Comparison of ENCODE assay signal across 8 cellular contexts in genomic region chr4:1010522-1011021, GRCh38. TPM values are rescaled to one million over a fixed set of nuclear protein-coding genes. Genes with fewer than 3 reads are reported as not detected.
DNase-seq lines count a peak whose midpoint lies in the region; ATAC-seq and TF ChIP-seq lines count a peak whose summit lies in the region.

No MANE protein-coding gene starts in this region.

- TF ChIP-seq EP300 in neural cell (conservative IDR thresholded peaks at IDR 0.05; ENCODE audit: poor library complexity, severe bottlenecking) (no peak), suprapubic skin (IDR thresholded peaks at IDR 0.05) (no peak)

- no peak overlapping the region for H3K9ac ChIP-seq in neural cell (ENCODE audit: low read length)

- H3K27me3 ChIP-seq in neural cell (ENCODE audit: insufficient read depth, low read depth, low read length) (peaks cover 37% of the 10 kb centered on the region), suprapubic skin (peaks cover 19% of the 10 kb centered on the region)

- 1% methylated on average over 23 of the region's 28 CpGs for WGBS in suprapubic skin

- TF ChIP-seq RAD21 in neural cell (conservative IDR thresholded peaks at IDR 0.05): no peak

- H3K27me3 Mint-ChIP-seq in activated CD8-positive, alpha-beta memory T cell treated with anti-CD3 and anti-CD28 coated beads, Interleukin-2, amount 10 ng/mL, durations not matched to agents 7 days and 5 days: peaks cover 29% of the 10 kb centered on the region

- no peaks in the 10 kb centered on the region for H3K36me3 Mint-ChIP-seq in activated CD8-positive, alpha-beta memory T cell treated with anti-CD3 and anti-CD28 coated beads, Interleukin-2, amount 10 ng/mL, durations not matched to agents 7 days and 5 days

- peaks cover 31% of the 10 kb centered on the region for H3K4me1 ChIP-seq in suprapubic skin

- H3K9me3 ChIP-seq in neural cell (ENCODE audit: low read length): no peaks in the 10 kb centered on the region
- H3K9me3 ChIP-seq in suprapubic skin: no peaks in the 10 kb centered on the region

- no peaks in the 10 kb centered on the region for H3F3A ChIP-seq in neural cell (ENCODE audit: insufficient read depth, low read length, poor library complexity, severe bottlenecking)

- TF ChIP-seq CTCF in neural cell (IDR thresholded peaks at IDR 0.05; ENCODE audit: poor library complexity, severe bottlenecking): no peak
- no peak for TF ChIP-seq CTCF in suprapubic skin (IDR thresholded peaks at IDR 0.05)

- no peaks in the 10 kb centered on the region for H4K20me1 ChIP-seq in neural cell (ENCODE audit: insufficient read depth)

- H3K27ac ChIP-seq in epithelial cell of prostate (peak overlapping the region; percentile 95), neural cell (ENCODE audit: low read length) (no peak overlapping the region), suprapubic skin (peak overlapping the region; percentile 85)

- H3K9me3 Mint-ChIP-seq in activated CD8-positive, alpha-beta memory T cell treated with anti-CD3 and anti-CD28 coated beads, Interleukin-2, amount 10 ng/mL, durations not matched to agents 7 days and 5 days (ENCODE audit: low read depth): no peaks in the 10 kb centered on the region

- no peaks in the 10 kb centered on the region for H3K79me2 ChIP-seq in neural cell (replicated peaks; ENCODE audit: insufficient read depth, low read length)

- H2AFZ ChIP-seq in neural cell (ENCODE audit: low read depth, low read length): no peak overlapping the region

- CTCF ChIA-PET in activated CD8-positive, alpha-beta memory T cell treated with anti-CD3 and anti-CD28 coated beads, Interleukin-2, amount 10 ng/mL, durations not matched to agents 7 days and 5 days (lab: Charles Lee): interaction anchor here (1.0 to 1.5 kb wide), 5 partner anchors 10 to 268 kb away, joined by 3 to 5 read pairs (median 3); partner anchors contain the start of gene IDUA

- H3K4me3 Mint-ChIP-seq in activated CD8-positive, alpha-beta memory T cell treated with anti-CD3 and anti-CD28 coated beads, Interleukin-2, amount 10 ng/mL, durations not matched to agents 7 days and 5 days: peak overlapping the region; percentile 71

- peak overlapping the region; percentile 89 for H3K27ac Mint-ChIP-seq in activated CD8-positive, alpha-beta memory T cell treated with anti-CD3 and anti-CD28 coated beads, Interleukin-2, amount 10 ng/mL, durations not matched to agents 7 days and 5 days

- H3K4me1 Mint-ChIP-seq in activated CD8-positive, alpha-beta memory T cell treated with anti-CD3 and anti-CD28 coated beads, Interleukin-2, amount 10 ng/mL, durations not matched to agents 7 days and 5 days: peaks cover 15% of the 10 kb centered on the region

- no peaks in the 10 kb centered on the region for H3K36me3 ChIP-seq in neural cell (ENCODE audit: insufficient read depth, low read length)
- H3K36me3 ChIP-seq in suprapubic skin: no peaks in the 10 kb centered on the region

- DNase-seq in NCI-H460 (ENCODE audit: extremely low read depth, low read depth): peak; percentile 48
- peak; percentile 92 for DNase-seq in activated CD8-positive, alpha-beta memory T cell treated with anti-CD3 and anti-CD28 coated beads, Interleukin-2, amount 10 ng/mL, durations not matched to agents 7 days and 5 days
- DNase-seq in epithelial cell of prostate (ENCODE audit: low read depth, low spot score): peak; percentile 87
- DNase-seq in suprapubic skin (ENCODE audit: low spot score in 2 of 2): peak in 1 of 2 donors; percentile 91
- DNase-seq in medulla oblongata (ENCODE audit: extremely low spot score): no peak

- H3K4me3 ChIP-seq in neural cell (ENCODE audit: low read length): peak overlapping the region; percentile 59
- H3K4me3 ChIP-seq in suprapubic skin: peak overlapping the region; percentile 65

- ATAC-seq in GM21529 (IDR thresholded peaks at IDR 0.05; ENCODE audit: unreplicated experiment): peak; percentile 6
- ATAC-seq in activated CD8-positive, alpha-beta memory T cell treated with anti-CD3 and anti-CD28 coated beads, Interleukin-2, amount 10 ng/mL, durations not matched to agents 7 days and 5 days: peak; percentile 48
- no peak for ATAC-seq in GM21526 (IDR thresholded peaks at IDR 0.05; ENCODE audit: low FRiP score, unreplicated experiment)

- no peaks in the 10 kb centered on the region for H3K9me2 ChIP-seq in neural cell (ENCODE audit: insufficient read depth, low read length)

- TF ChIP-seq POLR2A in suprapubic skin (IDR thresholded peaks at IDR 0.05): no peak

- H3K4me2 ChIP-seq in neural cell (ENCODE audit: low read length): no peak overlapping the region

TF ChIP-seq in neural cell, 6 proteins besides CTCF, POLR2A, EP300 and RAD21:
- no peak for TF ChIP-seq SMC3 (conservative IDR thresholded peaks at IDR 0.05; ENCODE audit: poor library complexity)
- peak; percentile 92 for TF ChIP-seq EZH2 (IDR thresholded peaks at IDR 0.05; ENCODE audit: borderline replicate concordance, insufficient read depth, low read length, poor library complexity, severe bottlenecking)

RNA-seq across cellular contexts. Expression of gene FGFRL1, which starts 0.9 kb away (rescaled TPM):
- total RNA-seq in NCI-H460 (2014; rRNA removed; shearing (Covaris generic)): 16.8 and 21.7 TPM in 2 replicates
- 48.2 and 49.5 TPM in 2 replicates for polyA plus RNA-seq in NCI-H460 (2014; cell fraction: nucleus; rRNA removed)
- 1 to 10 TPM; 8.4 to 9.3 TPM for total RNA-seq in activated CD8-positive, alpha-beta memory T cell treated with anti-CD3 and anti-CD28 coated beads, Interleukin-2, amount 10 ng/mL, durations not matched to agents 7 days and 5 days
- polyA plus RNA-seq in neural cell: 0.97 and 3.3 TPM in 2 replicates
- 0.46 and 0.73 TPM in 2 replicates for polyA minus RNA-seq in neural cell
- 10 to 100 TPM in 3 of 4 donors, 1 to 10 TPM in 1; 9.0 to 19.9 (median 12.0) TPM for total RNA-seq in suprapubic skin

RNA-seq across cellular contexts. Expression of gene SLC26A1, which starts 17.4 kb away (rescaled TPM):
- 0.61 and 1.1 TPM in 2 replicates for total RNA-seq in NCI-H460 (2014; rRNA removed; shearing (Covaris generic))
- 6.9 and 8.6 TPM in 2 replicates for polyA plus RNA-seq in NCI-H460 (2014; cell fraction: nucleus; rRNA removed)
- not detected for total RNA-seq in activated CD8-positive, alpha-beta memory T cell treated with anti-CD3 and anti-CD28 coated beads, Interleukin-2, amount 10 ng/mL, durations not matched to agents 7 days and 5 days
- polyA plus RNA-seq in neural cell: 0.12 and 1.1 TPM in 2 replicates
- polyA minus RNA-seq in neural cell: 0.49 and 0.69 TPM in 2 replicates
- total RNA-seq in suprapubic skin: under 1 TPM in 1 of 4 donors, not detected in 3; 0.30 TPM

RNA-seq across cellular contexts. Expression of gene IDUA, which starts 23.7 kb away (rescaled TPM):
- 6.9 and 8.9 TPM in 2 replicates for total RNA-seq in NCI-H460 (2014; rRNA removed; shearing (Covaris generic))
- 34.5 and 61.2 TPM in 2 replicates for polyA plus RNA-seq in NCI-H460 (2014; cell fraction: nucleus; rRNA removed)
- 10 to 100 TPM; 27.1 to 28.1 TPM for total RNA-seq in activated CD8-positive, alpha-beta memory T cell treated with anti-CD3 and anti-CD28 coated beads, Interleukin-2, amount 10 ng/mL, durations not matched to agents 7 days and 5 days
- 11.8 and 12.7 TPM in 2 replicates for polyA plus RNA-seq in neural cell
- polyA minus RNA-seq in neural cell: 12.4 and 13.1 TPM in 2 replicates
- 10 to 100 TPM; 11.0 to 33.1 (median 19.7) TPM for total RNA-seq in suprapubic skin

RNA-seq across cellular contexts. Expression of gene DGKQ, which starts 37.2 kb away (rescaled TPM):
- 7.5 and 7.9 TPM in 2 replicates for total RNA-seq in NCI-H460 (2014; rRNA removed; shearing (Covaris generic))
- 54.1 and 62.1 TPM in 2 replicates for polyA plus RNA-seq in NCI-H460 (2014; cell fraction: nucleus; rRNA removed)
- total RNA-seq in activated CD8-positive, alpha-beta memory T cell treated with anti-CD3 and anti-CD28 coated beads, Interleukin-2, amount 10 ng/mL, durations not matched to agents 7 days and 5 days: 10 to 100 TPM; 22.9 to 27.6 TPM
- polyA plus RNA-seq in neural cell: 32.4 and 46.0 TPM in 2 replicates
- 18.9 and 20.5 TPM in 2 replicates for polyA minus RNA-seq in neural cell
- 10 to 100 TPM; 19.5 to 27.6 (median 23.8) TPM for total RNA-seq in suprapubic skin
